27 cellular contexts compared by ENCODE assay signal in the genomic region with DNA sequence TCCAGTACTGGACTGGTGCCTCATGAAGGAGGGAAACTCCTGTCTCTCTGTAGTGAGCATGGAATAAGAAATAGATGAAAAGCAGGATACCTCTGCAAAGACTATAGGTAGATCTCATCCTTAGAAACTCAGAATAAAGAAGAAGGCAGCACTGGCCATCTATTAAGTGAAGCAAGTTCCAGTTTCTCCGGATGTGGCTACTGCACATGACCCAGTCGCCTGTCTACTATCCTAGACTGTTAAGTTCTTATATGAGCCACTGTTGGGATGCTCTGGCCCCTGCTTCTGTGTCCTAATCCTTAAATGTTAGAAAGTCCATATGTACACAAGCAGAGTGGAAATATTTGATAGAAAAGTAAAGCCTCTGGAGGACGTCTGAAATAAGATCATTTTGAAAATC. TPM values are rescaled to one million over a fixed set of nuclear protein-coding genes. Genes with fewer than 3 reads are reported as not detected.
DNase-seq lines count a peak whose midpoint lies in the region; ATAC-seq, FAIRE-seq and TF ChIP-seq lines count a peak whose summit lies in the region.
"Had no signal": no experiment of that assay in that cellular context is flagged by ENCODE, and none has a peak within 500 bp of the region (broad histone marks: within the 10 kb centered on the region; RNA-seq: fewer than 3 reads in every experiment).

No MANE protein-coding gene starts in this region.

- peaks cover 2 to 15% of the 10 kb centered on the region in 2 experiments; a peak in 3 of 5 replicates for H3K4me1 ChIP-seq in K562 (replicated peaks in 1 of 2; ENCODE audit: control insufficient read depth in 2 of 2, insufficient read depth in 2 of 2, low read length in 2 of 2)
- H3K4me1 ChIP-seq: upper lobe of right lung had no signal

- no peak overlapping the region for H3K4me2 ChIP-seq in K562 (ENCODE audit: insufficient read depth, low read length)
- H3K4me2 ChIP-seq: smooth muscle cell had no signal

- intact Hi-C loops in K562 (cut with micrococcal nuclease), result no loop called here

- CTCF ChIA-PET in T-cell (lab: Charles Lee), result interaction anchor here in 1 of 2 donors (1.0 to 1.7 kb wide), 3 partner anchors 10 to 56 kb away, joined by 5 to 7 read pairs (median 5); no protein-coding TSS in a partner anchor
- CTCF ChIA-PET in K562 (lab: Yijun Ruan, JAX; ENCODE audit: low intra/inter-chr PET ratio), result interaction anchor here (0.6 kb wide), 1 partner anchor 542 kb away, joined by 3 read pairs; no protein-coding TSS in a partner anchor

- BruUV-seq in K562 (replicated peaks; lab: Mats Ljungman, UMichigan), result no TSS peak

- H3K9me3 Mint-ChIP-seq in stimulated activated naive CD8-positive, alpha-beta T cell treated with anti-CD3 and anti-CD28 coated beads, Interleukin-15, Interleukin-2, amounts not matched to agents 100 ng/mL and 50 ng/mL, for 24 hours, result peaks cover 8% of the 10 kb centered on the region
- H3K9me3 Mint-ChIP-seq in T-cell, result no peaks in the 10 kb centered on the region

- ATAC-seq in stimulated activated naive CD8-positive, alpha-beta T cell treated with anti-CD3 and anti-CD28 coated beads, Interleukin-15, Interleukin-2, amounts not matched to agents 100 U/mL and 50 U/mL, for 24 hours, result no peak
- ATAC-seq in T-cell (replicated peaks in 1 of 4), result no peak
- no peak for ATAC-seq in K562
- ATAC-seq: upper lobe of right lung had no signal

- H4K20me1 ChIP-seq in K562 (replicated peaks; ENCODE audit: control insufficient read depth, insufficient read depth, low read length), result no peaks in the 10 kb centered on the region

- no peak for TF ChIP-seq POLR2A in K562 (conservative IDR thresholded peaks at IDR 0.05)

- H2AFZ ChIP-seq in K562 (ENCODE audit: low read depth, low read length), result no peak overlapping the region

- H3K27ac ChIP-seq in K562 (ENCODE audit: extremely low read depth, low read depth, low read length), result no peak overlapping the region
- H3K27ac ChIP-seq in substantia nigra (ENCODE audit: low read depth, low read length, poor library complexity, severe bottlenecking), result no peak overlapping the region
- no peak overlapping the region for H3K27ac ChIP-seq in WERI-Rb-1
- H3K27ac ChIP-seq: dorsolateral prefrontal cortex, epithelial cell of prostate, upper lobe of right lung had no signal

- WGBS in K562 (ENCODE audit: insufficient coverage, low coverage, missing lambda C conversion rate), result 9% methylated on average over 3 of the region's 3 CpGs

- TF ChIP-seq RAD21 in K562 (CRISPR knock-in tag; conservative IDR thresholded peaks at IDR 0.05 in 1 of 2, IDR thresholded peaks at IDR 0.05 in 1 of 2), result no peak

- no peak for DNase-seq in stimulated activated naive CD8-positive, alpha-beta T cell treated with anti-CD3 and anti-CD28 coated beads, Interleukin-15, Interleukin-2, amounts not matched to agents 100 U/mL and 50 U/mL, for 24 hours
- DNase-seq in T-cell, result no peak
- DNase-seq in K562 (ENCODE audit: extremely low read depth in 1 of 4, low spot score in 3 of 4), result no peak
- no peak for DNase-seq in substantia nigra (lab: John Stamatoyannopoulos, UW)
- DNase-seq in HuH-7.5 (ENCODE audit: low spot score), result no peak
- DNase-seq in WERI-Rb-1, result no peak
- DNase-seq: activated CD4-positive, alpha-beta T cell treated with anti-CD3 and anti-CD28 coated beads, Interleukin-2, amount 50 U/mL, for 48 hours; activated effector memory CD4-positive, alpha-beta T cell treated with Interleukin-2 at 50 U/mL for 16 hours; aorta; central memory CD4-positive, alpha-beta T cell; DMS79 treated with DMSO at 0.1 percent for 48 hours; dorsolateral prefrontal cortex; hippocampal formation; Karpas-422; NCI-H1048; NCI-H2029; occipital lobe; RPMI8226; stimulated activated CD4-positive, alpha-beta T cell treated with anti-CD3 and anti-CD28 coated beads, Interleukin-2, amount 100 ng/mL, for 48 hours; upper lobe of right lung had no signal

- H3K27me3 ChIP-seq in K562 (ENCODE audit: control insufficient read depth in 2 of 2, insufficient read depth in 2 of 2, low read length in 2 of 2), result no peaks in the 10 kb centered on the region
- H3K27me3 ChIP-seq in WERI-Rb-1 (ENCODE audit: insufficient read depth, low read depth, severe bottlenecking), result peaks cover 33% of the 10 kb centered on the region
- H3K27me3 ChIP-seq: upper lobe of right lung had no signal

- H3K79me2 ChIP-seq in K562 (ENCODE audit: control insufficient read depth, insufficient read depth, low read length), result no peaks in the 10 kb centered on the region

- peaks cover 80% of the 10 kb centered on the region for H3K4me1 Mint-ChIP-seq in stimulated activated naive CD8-positive, alpha-beta T cell treated with anti-CD3 and anti-CD28 coated beads, Interleukin-15, Interleukin-2, amounts not matched to agents 100 ng/mL and 50 ng/mL, for 24 hours (ENCODE audit: low read depth)
- peaks cover 61 to 75% (median 68%) of the 10 kb centered on the region in 3 donors for H3K4me1 Mint-ChIP-seq in T-cell

- H3K4me3 Mint-ChIP-seq in stimulated activated naive CD8-positive, alpha-beta T cell treated with anti-CD3 and anti-CD28 coated beads, Interleukin-15, Interleukin-2, amounts not matched to agents 100 ng/mL and 50 ng/mL, for 24 hours, result peak overlapping the region; percentile 95
- H3K4me3 Mint-ChIP-seq in T-cell, result peak overlapping the region; percentile 71 to 87 (median 73)

- FAIRE-seq in K562 (lab: Jason Lieb, UNC), result no peak
- FAIRE-seq: frontal cortex, islet of Langerhans had no signal

- H3K4me3 ChIP-seq in K562 (no peak overlapping the region), WERI-Rb-1 (ENCODE audit: low read depth, low read length) (no peak overlapping the region)
- H3K4me3 ChIP-seq: dorsolateral prefrontal cortex, smooth muscle cell, upper lobe of right lung had no signal

- H3K9ac ChIP-seq in K562 (ENCODE audit: insufficient read depth in 1 of 2, low read depth in 2 of 2, low read length in 2 of 2), result no peak overlapping the region

- H3K27ac Mint-ChIP-seq in stimulated activated naive CD8-positive, alpha-beta T cell treated with anti-CD3 and anti-CD28 coated beads, Interleukin-15, Interleukin-2, amounts not matched to agents 100 ng/mL and 50 ng/mL, for 24 hours, result peak overlapping the region; percentile 99
- H3K27ac Mint-ChIP-seq in T-cell, result peak overlapping the region; percentile 80 to 84

- POLR2A ChIA-PET in T-cell (lab: Charles Lee), result interaction anchor here (0.6 to 1.1 kb wide), 4 partner anchors 26 to 1439 kb away, joined by 3 to 7 read pairs (median 4); no protein-coding TSS in a partner anchor
- POLR2A ChIA-PET in K562 (lab: Yijun Ruan, JAX), result no interaction called here

- H3K9me3 ChIP-seq in K562 (replicated peaks; ENCODE audit: control insufficient read depth, insufficient read depth, low read depth, low read length) (no peaks in the 10 kb centered on the region), WERI-Rb-1 (ENCODE audit: severe bottlenecking) (no peaks in the 10 kb centered on the region)
- H3K9me3 ChIP-seq: upper lobe of right lung had no signal

- TF ChIP-seq CTCF in K562 (IDR thresholded peaks at IDR 0.05 in 2 of 3, conservative IDR thresholded peaks at IDR 0.05 in 1 of 3; ENCODE audit: insufficient read depth in 2 of 3, low read depth in 1 of 3, low read length in 3 of 3) (no peak), WERI-Rb-1 (IDR thresholded peaks at IDR 0.05; ENCODE audit: low read depth, low read length) (no peak)

- no peak for TF ChIP-seq EP300 in K562 (IDR thresholded peaks at IDR 0.05; ENCODE audit: low read length)

- in situ Hi-C loops in K562 (cut with MboI), result no loop called here

- peaks cover 67% of the 10 kb centered on the region for H3K36me3 Mint-ChIP-seq in stimulated activated naive CD8-positive, alpha-beta T cell treated with anti-CD3 and anti-CD28 coated beads, Interleukin-15, Interleukin-2, amounts not matched to agents 100 ng/mL and 50 ng/mL, for 24 hours (ENCODE audit: low read depth)
- H3K36me3 Mint-ChIP-seq in T-cell, result peaks cover 14% of the 10 kb centered on the region

- H3K9me1 ChIP-seq in K562 (ENCODE audit: control insufficient read depth, insufficient read depth, low read length), result no peaks in the 10 kb centered on the region

- H3K27me3 Mint-ChIP-seq in stimulated activated naive CD8-positive, alpha-beta T cell treated with anti-CD3 and anti-CD28 coated beads, Interleukin-15, Interleukin-2, amounts not matched to agents 100 ng/mL and 50 ng/mL, for 24 hours, result peaks cover 3% of the 10 kb centered on the region
- no peaks in the 10 kb centered on the region for H3K27me3 Mint-ChIP-seq in T-cell

- H3K36me3 ChIP-seq in K562 (ENCODE audit: control insufficient read depth, insufficient read depth, low read length) (no peaks in the 10 kb centered on the region), WERI-Rb-1 (no peaks in the 10 kb centered on the region)
- H3K36me3 ChIP-seq: upper lobe of right lung had no signal

TF ChIP-seq in K562, 482 proteins besides CTCF, POLR2A, EP300 and RAD21 (continues in another document):
- no peak for TF ChIP-seq ZBTB17 (CRISPR knock-in tag; IDR thresholded peaks at IDR 0.05)
- TF ChIP-seq PURB (CRISPR knock-in tag; IDR thresholded peaks at IDR 0.05; ENCODE audit: low read depth), result no peak
- TF ChIP-seq ETV1 (tag; conservative IDR thresholded peaks at IDR 0.05; ENCODE audit: low read depth), result peak; percentile 68
- TF ChIP-seq, protein P1, sequence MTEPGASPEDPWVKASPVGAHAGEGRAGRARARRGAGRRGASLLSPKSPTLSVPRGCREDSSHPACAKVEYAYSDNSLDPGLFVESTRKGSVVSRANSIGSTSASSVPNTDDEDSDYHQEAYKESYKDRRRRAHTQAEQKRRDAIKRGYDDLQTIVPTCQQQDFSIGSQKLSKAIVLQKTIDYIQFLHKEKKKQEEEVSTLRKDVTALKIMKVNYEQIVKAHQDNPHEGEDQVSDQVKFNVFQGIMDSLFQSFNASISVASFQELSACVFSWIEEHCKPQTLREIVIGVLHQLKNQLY (CRISPR knock-in tag; conservative IDR thresholded peaks at IDR 0.05), result no peak

RNA-seq across cellular contexts. Expression of a gene that starts 2.2 kb away (rescaled TPM):
- total RNA-seq in T-cell, result 1 to 10 TPM in 4 of 5 donors, under 1 TPM in 1; 0.70 to 5.2 (median 3.4) TPM
- total RNA-seq in K562 (2011; cell fraction: chromatin; rRNA removed; ENCODE audit: low replicate concordance), result not detected in 2 replicates
- total RNA-seq in K562 (2011; cell fraction: nucleolus; rRNA removed), result not detected in 2 replicates
- total RNA-seq in K562 (2011; cell fraction: nucleoplasm; rRNA removed), result not detected in 2 replicates
- not detected in 2 replicates for total RNA-seq in K562 (2014; rRNA removed)
- total RNA-seq in K562 (2014; rRNA removed; fragmentation: Illumina TruSeq; extraction: Trizol), result not detected in 2 replicates
- not detected in 2 replicates for total RNA-seq in K562 (2015; rRNA removed; fragmentation: Illumina TruSeq; extraction: Trizol)
- total RNA-seq in K562 (2021), result not detected in 2 replicates
- polyA plus RNA-seq in K562 (2011; rRNA removed), result 0.05 TPM in 1 of 2 replicates, not detected in the other
- not detected in 2 replicates for polyA plus RNA-seq in K562 (2011; cell fraction: cytosol; rRNA removed)
- polyA plus RNA-seq in K562 (2011; cell fraction: nucleus; rRNA removed), result not detected in 2 replicates
- 0.04 TPM in 1 of 2 replicates, not detected in the other for polyA plus RNA-seq in K562 (2012)
- not detected in 2 replicates for polyA plus RNA-seq in K562 (2014; fragmentation: Illumina TruSeq; extraction: Trizol)
- polyA plus RNA-seq in K562 (2014; fragmentation: Nextera tagmentation; extraction: Ambion mirVana), result not detected
- polyA plus RNA-seq in K562 (2014; rRNA removed), result not detected in 2 replicates
- not detected in 2 replicates for polyA minus RNA-seq in K562 (2011; rRNA and poly(A)+ RNA removed)
- polyA minus RNA-seq in K562 (2011; cell fraction: cytosol; rRNA and poly(A)+ RNA removed), result not detected in 2 replicates
- polyA minus RNA-seq in K562 (2011; cell fraction: nucleus; rRNA and poly(A)+ RNA removed), result not detected in 2 replicates
- total RNA-seq: frontal cortex, H4, HT-29, occipital lobe, smooth muscle cell had no signal
- polyA plus RNA-seq: aorta, smooth muscle cell had no signal
